24 cellular contexts compared by ENCODE assay signal in genomic region chr6:142118926-142119325, GRCh38. TPM values are rescaled to one million over a fixed set of nuclear protein-coding genes. Genes with fewer than 3 reads are reported as not detected.
DNase-seq lines count a peak whose midpoint lies in the region; ATAC-seq, FAIRE-seq and TF ChIP-seq lines count a peak whose summit lies in the region.
"Had no signal": no experiment of that assay in that cellular context is flagged by ENCODE, and none has a peak within 500 bp of the region (broad histone marks: within the 10 kb centered on the region; RNA-seq: fewer than 3 reads in every experiment).

No MANE protein-coding gene starts in this region.

- no peaks in the 10 kb centered on the region for H3K36me3 Mint-ChIP-seq in activated T-cell treated with anti-CD3 and anti-CD28 coated beads, Interleukin-2, amount 50 U/mL, for 24 hours (ENCODE audit: low read depth)
- H3K36me3 Mint-ChIP-seq: T-cell had no signal

- H3K4me1 Mint-ChIP-seq in activated T-cell treated with anti-CD3 and anti-CD28 coated beads, Interleukin-2, amount 50 U/mL, for 24 hours (ENCODE audit: low read depth): no peaks in the 10 kb centered on the region
- H3K4me1 Mint-ChIP-seq: T-cell had no signal

- H3K27me3 Mint-ChIP-seq in activated T-cell treated with anti-CD3 and anti-CD28 coated beads, Interleukin-2, amount 50 U/mL, for 24 hours: peaks cover 12% of the 10 kb centered on the region

- no peaks in the 10 kb centered on the region for H3K9me3 Mint-ChIP-seq in activated T-cell treated with anti-CD3 and anti-CD28 coated beads, Interleukin-2, amount 50 U/mL, for 24 hours
- H3K9me3 Mint-ChIP-seq: CD4-positive, alpha-beta T cell; T-cell had no signal

- no peak for TF ChIP-seq POLR2A in H54 (IDR thresholded peaks at IDR 0.05; ENCODE audit: low read depth, low read length)

- ATAC-seq in GM18520 (IDR thresholded peaks at IDR 0.05; ENCODE audit: unreplicated experiment) (no peak), GM21447 (IDR thresholded peaks at IDR 0.05; ENCODE audit: unreplicated experiment) (no peak)
- ATAC-seq: T-cell had no signal

- no peak overlapping the region for H3K4me3 Mint-ChIP-seq in activated T-cell treated with anti-CD3 and anti-CD28 coated beads, Interleukin-2, amount 50 U/mL, for 24 hours
- H3K4me3 Mint-ChIP-seq: CD4-positive, alpha-beta T cell; T-cell had no signal

- no peak for FAIRE-seq in H54 (lab: Jason Lieb, UNC)
- FAIRE-seq: GM12891, GM18507 had no signal

- DNase-seq in EL (peak; percentile 6), NCI-H226 (peak; percentile 10), dermis blood vessel endothelial cell (peak; percentile 24), iris pigment epithelial cell (ENCODE audit: low read depth) (peak; percentile 2), H54 (ENCODE audit: insufficient read length, low spot score) (no peak)
- DNase-seq in activated T-cell treated with anti-CD3 and anti-CD28 coated beads, Interleukin-2, amount 50 U/mL, for 24 hours: no peak
- DNase-seq: BE2C; Calu3; CD4-positive, alpha-beta T cell; DMS79 treated with DMSO at 0.1 percent for 48 hours; GF-D8; HCEC 1CT; KBM-7; NCI-H1436; NCI-H2029; NCI-H2171; NCI-H446 treated with DMSO at 0.1 percent for 48 hours; PC-9; T-cell had no signal

- no peak overlapping the region for H3K27ac Mint-ChIP-seq in activated T-cell treated with anti-CD3 and anti-CD28 coated beads, Interleukin-2, amount 50 U/mL, for 24 hours
- H3K27ac Mint-ChIP-seq: CD4-positive, alpha-beta T cell; T-cell had no signal

RNA-seq across cellular contexts. Expression of gene GJE1, which starts 13.8 kb away (rescaled TPM):
- not detected in 2 replicates for total RNA-seq in dermis blood vessel endothelial cell
- total RNA-seq: Calu3; CD4-positive, alpha-beta T cell; PC-9; SK-MEL-5; T-cell had no signal

RNA-seq across cellular contexts. Expression of gene NMBR, which starts 28.0 kb away (rescaled TPM):
- total RNA-seq in dermis blood vessel endothelial cell: not detected in 2 replicates
- total RNA-seq: Calu3; CD4-positive, alpha-beta T cell; SK-MEL-5; T-cell had no signal

RNA-seq across cellular contexts. Expression of gene VTA1, which starts 28.1 kb away (rescaled TPM):
- 28.2 and 49.8 TPM in 2 replicates for total RNA-seq in dermis blood vessel endothelial cell

Comparison
In these comparisons a context has a peak if more than half of its experiments do, and no peak if none do; other contexts are left out.
1. DNase-seq: peak in EL (single experiment), NCI-H226 (single experiment), dermis blood vessel endothelial cell (single experiment) and iris pigment epithelial cell (single experiment); none in H54 (single experiment) and activated T-cell treated with anti-CD3 and anti-CD28 coated beads, Interleukin-2, amount 50 U/mL, for 24 hours (single experiment).